Comparison of ENCODE assay signal across 11 cellular contexts in the genomic region with DNA sequence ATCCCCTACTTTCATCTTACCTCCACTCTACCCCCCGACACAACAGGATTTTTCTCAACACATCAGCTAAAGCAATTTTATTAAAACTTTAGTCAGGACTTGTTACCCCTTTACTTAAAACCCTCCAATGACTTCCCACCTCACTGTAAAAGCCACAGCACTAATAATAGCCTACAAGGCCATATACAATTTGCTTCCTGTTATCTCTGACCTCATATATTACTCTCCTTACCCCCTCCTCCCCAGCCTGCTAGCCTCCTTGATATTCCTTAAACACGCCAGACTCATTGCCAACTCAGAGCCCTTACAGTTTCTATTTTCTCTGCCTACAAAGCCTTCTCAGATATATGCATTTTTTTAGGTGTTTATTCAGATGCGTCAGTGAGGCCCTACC. TPM values are rescaled to one million over a fixed set of nuclear protein-coding genes. Genes with fewer than 3 reads are reported as not detected.
A peak's percentile ranks its signal among the peaks of the same experiment; 100 is the strongest.
DNase-seq lines count a peak whose midpoint lies in the region; ATAC-seq and TF ChIP-seq lines count a peak whose summit lies in the region.
"Had no signal": no experiment of that assay in that cellular context is flagged by ENCODE, and none has a peak within 500 bp of the region (broad histone marks: within the 10 kb centered on the region; RNA-seq: fewer than 3 reads in every experiment).

No MANE protein-coding gene starts in this region.

- no peaks in the 10 kb centered on the region for H4K20me1 ChIP-seq in Karpas-422 (ENCODE audit: insufficient read depth, low read depth, low read length)

- intact Hi-C loops in A673 (cut with micrococcal nuclease; ENCODE audit: unreplicated experiment) = no loop called here

- DNase-seq in epithelial cell of prostate (ENCODE audit: low read depth, low spot score) (no peak), Karpas-422 (no peak), A673 (ENCODE audit: low spot score) (no peak), DMS 273 treated with DMSO at 0.1 percent for 48 hours (lab: John Stamatoyannopoulos, UW) (no peak)
- DNase-seq in stimulated activated naive CD4-positive, alpha-beta T cell treated with Interleukin-2 at 50 U/mL for 16 hours (lab: John Stamatoyannopoulos, UW) = no peak
- DNase-seq: activated CD8-positive, alpha-beta memory T cell treated with anti-CD3 and anti-CD28 coated beads, Interleukin-2, amount 50 U/mL, for 48 hours; GF-D8; KBM-7 had no signal

- peak overlapping the region; percentile 19 for H3K27ac ChIP-seq in epithelial cell of prostate
- no peak overlapping the region for H3K27ac ChIP-seq in Karpas-422 (ENCODE audit: low read length)
- H3K27ac ChIP-seq in A673 (ENCODE audit: low read depth, low read length, poor library complexity, severe bottlenecking) = no peak overlapping the region

- H3K79me2 ChIP-seq in Karpas-422 (ENCODE audit: low read length) = peaks cover 8% of the 10 kb centered on the region

- H3K9ac ChIP-seq in Karpas-422 (ENCODE audit: low read length) = no peak overlapping the region

- no TSS peak for BruUV-seq in A673 (replicated peaks; lab: Mats Ljungman, UMichigan)

- H3K9me3 ChIP-seq in Karpas-422 (ENCODE audit: low read length) (no peaks in the 10 kb centered on the region), A673 (ENCODE audit: low read depth, low read length, poor library complexity, severe bottlenecking) (no peaks in the 10 kb centered on the region)

- no peak overlapping the region for H2AFZ ChIP-seq in Karpas-422 (ENCODE audit: low read length)

- ATAC-seq in GM18870 (IDR thresholded peaks at IDR 0.05; ENCODE audit: unreplicated experiment) = peak; percentile 13
- peak; percentile 15 for ATAC-seq in GM21528 (IDR thresholded peaks at IDR 0.05; ENCODE audit: low FRiP score, unreplicated experiment)
- peak; percentile 28 for ATAC-seq in HG03342 (IDR thresholded peaks at IDR 0.05; ENCODE audit: unreplicated experiment)

- H3K36me3 ChIP-seq in Karpas-422 (ENCODE audit: insufficient read depth, low read length) (peaks cover 15% of the 10 kb centered on the region; the same call in 1 of the 2 replicates), A673 (ENCODE audit: insufficient read depth, low read length, poor library complexity, severe bottlenecking) (no peaks in the 10 kb centered on the region)

- POLR2A ChIA-PET in A673 (lab: Charles Lee; ENCODE audit: low non-redundant PET) = no interaction called here

- no peak for TF ChIP-seq CTCF in A673 (conservative IDR thresholded peaks at IDR 0.05; ENCODE audit: low read depth, low read length)

- no peak overlapping the region for H3K4me2 ChIP-seq in Karpas-422 (ENCODE audit: low read depth, low read length, poor library complexity, severe bottlenecking)

- no peak overlapping the region for H3K4me3 ChIP-seq in Karpas-422 (ENCODE audit: low read length)
- H3K4me3 ChIP-seq in A673 (ENCODE audit: low read depth, low read length, poor library complexity, severe bottlenecking) = no peak overlapping the region

- H3K27me3 ChIP-seq in Karpas-422 (ENCODE audit: low read length) (no peaks in the 10 kb centered on the region), A673 (replicated peaks; ENCODE audit: insufficient read depth, low read depth, low read length, poor library complexity) (no peaks in the 10 kb centered on the region)

- no peaks in the 10 kb centered on the region for H3K9me2 ChIP-seq in Karpas-422 (replicated peaks; ENCODE audit: insufficient read depth, low read length)

- CTCF ChIA-PET in A673 (lab: Charles Lee) = interaction anchor here (0.6 kb wide), 1 partner anchor 215 kb away, joined by 7 read pairs; no protein-coding TSS in a partner anchor

- H3K4me1 ChIP-seq in Karpas-422 (ENCODE audit: low read length) (no peaks in the 10 kb centered on the region), A673 (ENCODE audit: insufficient read depth, low read length, poor library complexity, severe bottlenecking) (no peaks in the 10 kb centered on the region)

RNA-seq across cellular contexts. Expression of a gene that starts 54.4 kb away (rescaled TPM):
- total RNA-seq in Karpas-422 (2014; rRNA removed; shearing (Covaris generic); ENCODE audit: low replicate concordance) = 24.1 and 70.1 TPM in 2 replicates
- total RNA-seq in A673 (2021) = 60.9 and 75.3 TPM in 2 replicates
